15 cellular contexts compared by ENCODE assay signal in genomic region chr2:197972017-197972416, GRCh38.
DNase-seq lines count a peak whose midpoint lies in the region; ATAC-seq, FAIRE-seq and TF ChIP-seq lines count a peak whose summit lies in the region.
"Had no signal": no experiment of that assay in that cellular context is flagged by ENCODE, and none has a peak within 500 bp of the region (broad histone marks: within the 10 kb centered on the region; RNA-seq: fewer than 3 reads in every experiment).

No MANE protein-coding gene starts in this region.

- no peak overlapping the region for H3K4ac ChIP-seq in H9 (ENCODE audit: low read depth, low read length)

- H3K9ac ChIP-seq in astrocyte (ENCODE audit: low read length) (no peak overlapping the region), H9 (ENCODE audit: extremely low read depth, insufficient read length, low read length) (no peak overlapping the region)

- H3K9me3 ChIP-seq in astrocyte (ENCODE audit: insufficient read depth, low read depth, low read length) (no peaks in the 10 kb centered on the region), sigmoid colon (no peaks in the 10 kb centered on the region), H9 (ENCODE audit: control insufficient read depth, low read depth, low read length) (no peaks in the 10 kb centered on the region)
- H3K9me3 ChIP-seq: Caco-2, vagina had no signal

- H2AFZ ChIP-seq in astrocyte (ENCODE audit: low read depth, low read length) (no peak overlapping the region), H9 (ENCODE audit: low read length) (no peak overlapping the region)

- no peak overlapping the region for H4K8ac ChIP-seq in H9 (replicated peaks; ENCODE audit: insufficient read length, low read depth, low read length)

- intact Hi-C loops in sigmoid colon (cut with DNase I) = no loop called here
- intact Hi-C loops in natural killer cell (cut with micrococcal nuclease) = no loop called here

- H3K14ac ChIP-seq in H9 (ENCODE audit: insufficient read depth, low read length) = no peak overlapping the region

- DNase-seq in ELR (ENCODE audit: low read depth) (peak; percentile 27), astrocyte (ENCODE audit: low read depth) (peak; percentile 65), foreskin fibroblast (peak; percentile 80 to 93), sigmoid colon (peak; percentile 74), H9 (no peak), natural killer cell (no peak), NCI-H345 (lab: John Stamatoyannopoulos, UW) (no peak)
- DNase-seq: activated CD4-positive, CD25-positive, alpha-beta regulatory T cell treated with anti-CD3 and anti-CD28 coated beads, Interleukin-2, amount 50 U/mL, for 72 hours; activated effector memory CD4-positive, alpha-beta T cell treated with Interleukin-2 at 50 U/mL for 16 hours; Caco-2; effector memory CD4-positive, alpha-beta T cell had no signal

- H3T11ph ChIP-seq in H9 (ENCODE audit: low read length) = no peak overlapping the region

- no peak overlapping the region for H2BK5ac ChIP-seq in H9 (ENCODE audit: insufficient read length, low read length)

- H2BK20ac ChIP-seq in H9 (ENCODE audit: low read depth, low read length, poor library complexity, severe bottlenecking) = no peak overlapping the region

- no peak for TF ChIP-seq CTCF in astrocyte (IDR thresholded peaks at IDR 0.05; ENCODE audit: insufficient read depth, low read depth, low read length)
- no peak for TF ChIP-seq CTCF in foreskin fibroblast (IDR thresholded peaks at IDR 0.05; ENCODE audit: low read depth, low read length)
- TF ChIP-seq CTCF in sigmoid colon (IDR thresholded peaks at IDR 0.05) = no peak
- no peak for TF ChIP-seq CTCF in H9 (conservative IDR thresholded peaks at IDR 0.05)
- TF ChIP-seq CTCF in natural killer cell (IDR thresholded peaks at IDR 0.05) = no peak

- no peak overlapping the region for H3K23ac ChIP-seq in H9 (ENCODE audit: insufficient read length, low read depth, low read length)

- no peaks in the 10 kb centered on the region for H3K79me1 ChIP-seq in H9 (ENCODE audit: insufficient read depth, low read depth, low read length, poor library complexity, severe bottlenecking)

- H3K36me3 ChIP-seq in astrocyte (ENCODE audit: insufficient read depth, low read length) (no peaks in the 10 kb centered on the region), sigmoid colon (no peaks in the 10 kb centered on the region)
- H3K36me3 ChIP-seq: vagina had no signal

- H3K27me3 Mint-ChIP-seq in astrocyte (ENCODE audit: low read depth, unreplicated experiment) (no peaks in the 10 kb centered on the region), H9 (ENCODE audit: low read depth) (no peaks in the 10 kb centered on the region), natural killer cell (ENCODE audit: low read depth in 2 of 2) (no peaks in the 10 kb centered on the region)
- H3K27me3 Mint-ChIP-seq: IgD-negative memory B cell had no signal

- H3K4me3 Mint-ChIP-seq in astrocyte (ENCODE audit: unreplicated experiment) (no peak overlapping the region), H9 (no peak overlapping the region), natural killer cell (no peak overlapping the region)
- H3K4me3 Mint-ChIP-seq: IgD-negative memory B cell had no signal

- peak overlapping the region; percentile 11 for H3K4me2 ChIP-seq in astrocyte (ENCODE audit: low read length)
- H3K4me2 ChIP-seq in H9 (ENCODE audit: insufficient read depth, insufficient read length, low read length) = no peak overlapping the region

- H3K36me3 Mint-ChIP-seq in astrocyte (ENCODE audit: low read depth, unreplicated experiment) (no peaks in the 10 kb centered on the region), H9 (ENCODE audit: insufficient read depth in 1 of 3, low read depth in 3 of 3) (no peaks in the 10 kb centered on the region), natural killer cell (no peaks in the 10 kb centered on the region)
- H3K36me3 Mint-ChIP-seq: IgD-negative memory B cell had no signal

- 32 to 58% methylated on average over 1 of the region's 1 CpG for WGBS in sigmoid colon, 2 donors
- WGBS in H9 (ENCODE audit: extremely low coverage, insufficient read length, low lambda C conversion rate) = no CpG with 5 or more reads among the region's 1 CpG

- no peak overlapping the region for H2BK120ac ChIP-seq in H9 (ENCODE audit: low read depth, low read length, poor library complexity, severe bottlenecking)

- no peaks in the 10 kb centered on the region for H3K23me2 ChIP-seq in H9 (ENCODE audit: insufficient read length, low read depth, low read length, poor library complexity, severe bottlenecking)

- FAIRE-seq in astrocyte (lab: Jason Lieb, UNC) = peak; percentile 64
- FAIRE-seq: islet of Langerhans had no signal

- TF ChIP-seq EP300 in sigmoid colon (IDR thresholded peaks at IDR 0.05) = no peak

- H3K18ac ChIP-seq in H9 (ENCODE audit: insufficient read length, low read depth, low read length) = no peak overlapping the region

- H3K79me2 ChIP-seq in astrocyte (ENCODE audit: insufficient read depth, low read length) = no peaks in the 10 kb centered on the region
- no peaks in the 10 kb centered on the region for H3K79me2 ChIP-seq in H9 (ENCODE audit: insufficient read depth, low read length)

- peaks cover 4% of the 10 kb centered on the region for H3K4me1 Mint-ChIP-seq in astrocyte (ENCODE audit: low read depth, unreplicated experiment)
- no peaks in the 10 kb centered on the region for H3K4me1 Mint-ChIP-seq in H9
- H3K4me1 Mint-ChIP-seq in natural killer cell = no peaks in the 10 kb centered on the region

- H3K27ac ChIP-seq in astrocyte (ENCODE audit: low read depth, low read length) = no peak overlapping the region
- H3K27ac ChIP-seq in sigmoid colon = peak overlapping the region in 3 of 4 donors; percentile 11 to 22 (median 17)
- no peak overlapping the region for H3K27ac ChIP-seq in H9 (ENCODE audit: insufficient read length, low read depth, low read length)
- H3K27ac ChIP-seq: vagina had no signal

- no peak overlapping the region for H2BK15ac ChIP-seq in H9 (ENCODE audit: low read depth, low read length)

- no peaks in the 10 kb centered on the region for H3K9me3 Mint-ChIP-seq in astrocyte (ENCODE audit: unreplicated experiment)
- 0 out of 5 replicates have a peak, but pooled peaks cover 1 to 3% of the 10 kb centered on the region in 2 experiments for H3K9me3 Mint-ChIP-seq in H9
- peaks cover 0 to 6% of the 10 kb centered on the region in 2 donors for H3K9me3 Mint-ChIP-seq in natural killer cell

- no peak overlapping the region for H4K5ac ChIP-seq in H9 (ENCODE audit: insufficient read length, low read depth, low read length)

- H2BK12ac ChIP-seq in H9 (ENCODE audit: insufficient read length, low read depth, low read length) = no peak overlapping the region

- H3K27ac Mint-ChIP-seq in astrocyte (ENCODE audit: unreplicated experiment) = no peak overlapping the region
- no peak overlapping the region for H3K27ac Mint-ChIP-seq in H9
- H3K27ac Mint-ChIP-seq in natural killer cell = no peak overlapping the region
- H3K27ac Mint-ChIP-seq: IgD-negative memory B cell had no signal

- peaks cover 6% of the 10 kb centered on the region for H3K4me1 ChIP-seq in astrocyte (ENCODE audit: insufficient read depth, low read length)
- H3K4me1 ChIP-seq in sigmoid colon = peaks cover 0 to 21% (median 8%) of the 10 kb centered on the region in 4 donors
- H3K4me1 ChIP-seq in H9 (ENCODE audit: insufficient read depth, low read length) = no peaks in the 10 kb centered on the region
- H3K4me1 ChIP-seq: Caco-2 had no signal

- no peak overlapping the region for H3K56ac ChIP-seq in H9 (ENCODE audit: insufficient read length, low read depth, low read length)

- no peak for TF ChIP-seq POLR2A in sigmoid colon (IDR thresholded peaks at IDR 0.05)

- no peaks in the 10 kb centered on the region for H3K27me3 ChIP-seq in astrocyte (ENCODE audit: insufficient read depth, low read length)
- no peaks in the 10 kb centered on the region for H3K27me3 ChIP-seq in sigmoid colon
- no peaks in the 10 kb centered on the region for H3K27me3 ChIP-seq in H9 (ENCODE audit: insufficient read depth, low read length)
- H3K27me3 ChIP-seq: vagina had no signal

- ATAC-seq in natural killer cell = no peak
- no peak for ATAC-seq in esophagus mucosa

- no peak overlapping the region for H3K4me3 ChIP-seq in astrocyte (ENCODE audit: insufficient read depth, low read depth, low read length)
- no peak overlapping the region for H3K4me3 ChIP-seq in foreskin fibroblast (ENCODE audit: low read depth in 1 of 2, low read length in 2 of 2)
- no peak overlapping the region for H3K4me3 ChIP-seq in sigmoid colon
- H3K4me3 ChIP-seq: vagina had no signal

- no peak overlapping the region for H4K91ac ChIP-seq in H9 (ENCODE audit: insufficient read length, low read depth, low read length)

- no peaks in the 10 kb centered on the region for H4K20me1 ChIP-seq in astrocyte (ENCODE audit: insufficient read depth, low read length)
- H4K20me1 ChIP-seq in H9 (ENCODE audit: control insufficient read depth, insufficient read depth, insufficient read length) = no peaks in the 10 kb centered on the region

- H2AK5ac ChIP-seq in H9 (ENCODE audit: insufficient read length, low read length) = no peak overlapping the region

Comparison
In these comparisons a context has a peak if more than half of its experiments do, and no peak if none do; other contexts are left out.
1. DNase-seq: peak in ELR (single experiment), astrocyte (single experiment), foreskin fibroblast (2 of 2) and sigmoid colon (single experiment); none in H9 (single experiment), natural killer cell (single experiment) and NCI-H345 (single experiment).
2. H3K27ac ChIP-seq: peak in sigmoid colon (3 of 4); none in astrocyte (single experiment) and H9 (single experiment).